In the genomic region with DNA sequence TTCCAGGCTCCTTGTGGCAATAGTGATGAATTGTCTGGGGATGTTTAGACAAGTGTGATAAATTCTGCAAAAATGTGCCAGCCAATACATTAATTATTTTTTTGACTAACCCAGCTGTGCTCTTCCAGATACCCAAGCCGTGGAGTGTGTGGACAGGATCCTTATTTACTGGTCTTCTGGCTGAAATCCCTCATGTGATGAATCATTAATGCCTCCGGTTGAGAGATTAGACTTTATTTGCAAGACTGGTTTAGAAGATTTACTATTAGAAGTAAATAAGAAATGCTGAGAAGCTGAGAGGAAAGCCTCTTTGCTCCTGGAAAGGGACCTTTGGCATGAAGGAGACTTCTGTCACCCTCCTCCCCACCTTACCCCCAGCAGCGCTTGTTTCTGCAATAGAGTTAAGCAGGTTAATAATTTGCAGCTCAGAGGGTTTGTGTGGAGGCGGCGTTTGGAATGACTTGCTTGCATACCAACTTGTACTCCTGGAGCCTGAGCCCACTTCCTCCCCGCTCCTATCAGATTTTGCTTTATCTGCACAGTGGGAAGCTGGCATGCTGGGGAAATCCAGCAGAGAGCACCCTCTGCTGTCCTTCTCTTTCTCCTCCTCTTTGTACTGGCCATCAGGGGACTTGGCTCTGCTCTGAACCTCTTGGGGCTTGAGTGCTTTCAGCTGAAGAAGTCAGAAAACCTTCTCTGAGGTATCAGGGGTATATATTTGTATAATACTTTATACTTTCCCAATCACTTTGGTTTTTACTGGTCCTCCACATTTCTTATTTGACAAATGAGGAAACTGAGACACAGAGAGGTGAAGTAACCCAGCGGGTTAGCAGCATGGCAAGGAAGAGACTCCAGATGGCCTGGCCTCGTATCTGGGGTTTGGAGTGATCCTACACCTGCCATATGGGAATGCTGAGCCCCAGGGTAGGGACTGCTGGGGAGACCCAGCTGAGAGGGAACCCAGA, we compare ENCODE assay signal across 1 cellular context.
A peak's percentile ranks its signal among the peaks of the same experiment; 100 is the strongest.
TF ChIP-seq lines count a peak whose summit lies in the region.

No MANE protein-coding gene starts in this region.

TF ChIP-seq in HepG2, 621 proteins besides CTCF, POLR2A, EP300 and RAD21 (continued from another document and continues in another):
- TF ChIP-seq ARHGAP35 (CRISPR knock-in tag; IDR thresholded peaks at IDR 0.05; ENCODE audit: borderline replicate concordance) (no peak), ZNF572 (CRISPR knock-in tag; IDR thresholded peaks at IDR 0.05) (no peak), FOSL1 (CRISPR knock-in tag; IDR thresholded peaks at IDR 0.05; ENCODE audit: borderline replicate concordance) (no peak), CREM (IDR thresholded peaks at IDR 0.05) (no peak), CREM (CRISPR knock-in tag; IDR thresholded peaks at IDR 0.05) (no peak), POGZ (CRISPR knock-in tag; IDR thresholded peaks at IDR 0.05) (peak; percentile 82), SP2 (CRISPR knock-in tag; IDR thresholded peaks at IDR 0.05) (no peak), ZNF672 (CRISPR knock-in tag; IDR thresholded peaks at IDR 0.05) (no peak), STAT5B (CRISPR knock-in tag; IDR thresholded peaks at IDR 0.05) (no peak), ZNF878 (CRISPR knock-in tag; IDR thresholded peaks at IDR 0.05) (no peak; the same call in 1 of the 2 replicates), ZNF24 (IDR thresholded peaks at IDR 0.05) (no peak), PRMT3 (CRISPR knock-in tag; IDR thresholded peaks at IDR 0.05; ENCODE audit: borderline replicate concordance, low read depth) (no peak), ZNF7 (CRISPR knock-in tag; IDR thresholded peaks at IDR 0.05) (no peak), ZNF180 (CRISPR knock-in tag; IDR thresholded peaks at IDR 0.05; ENCODE audit: borderline replicate concordance, low read depth) (no peak), ZNF3 (CRISPR knock-in tag; IDR thresholded peaks at IDR 0.05) (no peak), ZNF382 (CRISPR knock-in tag; IDR thresholded peaks at IDR 0.05; ENCODE audit: borderline replicate concordance) (no peak), TARDBP (CRISPR knock-in tag; IDR thresholded peaks at IDR 0.05) (peak; percentile 48; the same call in 1 of the 2 replicates), GATAD1 (CRISPR knock-in tag; IDR thresholded peaks at IDR 0.05) (no peak), HIVEP1 (CRISPR knock-in tag; IDR thresholded peaks at IDR 0.05) (no peak), HMGA1 (CRISPR knock-in tag; conservative IDR thresholded peaks at IDR 0.05) (no peak), ZNF792 (CRISPR knock-in tag; IDR thresholded peaks at IDR 0.05) (0 out of 2 replicates have a peak, but pooled peaks have one; percentile 31), MBNL3 (CRISPR knock-in tag; conservative IDR thresholded peaks at IDR 0.05) (no peak), RFX3 (CRISPR knock-in tag; IDR thresholded peaks at IDR 0.05) (no peak), TP53 (CRISPR knock-in tag; conservative IDR thresholded peaks at IDR 0.05) (no peak), MYNN (CRISPR knock-in tag; IDR thresholded peaks at IDR 0.05; ENCODE audit: low read depth) (no peak), ZNF446 (CRISPR knock-in tag; IDR thresholded peaks at IDR 0.05) (no peak), ZNF335 (CRISPR knock-in tag; IDR thresholded peaks at IDR 0.05) (0 out of 2 replicates have a peak, but pooled peaks have one; percentile 47), PITX1 (CRISPR knock-in tag; IDR thresholded peaks at IDR 0.05) (peak; percentile 68; the same call in 1 of the 2 replicates), HES4 (CRISPR knock-in tag; IDR thresholded peaks at IDR 0.05; ENCODE audit: borderline replicate concordance) (no peak), CBX1 (IDR thresholded peaks at IDR 0.05; ENCODE audit: low read depth) (no peak), ZNF136 (CRISPR knock-in tag; IDR thresholded peaks at IDR 0.05; ENCODE audit: low read depth) (peak; percentile 75; the same call in 1 of the 2 replicates), ZNF441 (CRISPR knock-in tag; IDR thresholded peaks at IDR 0.05; ENCODE audit: borderline replicate concordance) (peak; percentile 73; the same call in 1 of the 2 replicates), ZFX (CRISPR knock-in tag; IDR thresholded peaks at IDR 0.05; ENCODE audit: low read depth) (peak; percentile 24; the same call in 1 of the 2 replicates), ELF1 (CRISPR knock-in tag; IDR thresholded peaks at IDR 0.05) (peak; percentile 75), ZNF234 (CRISPR knock-in tag; conservative IDR thresholded peaks at IDR 0.05) (no peak), SIN3A (IDR thresholded peaks at IDR 0.05; ENCODE audit: borderline replicate concordance, low read depth, low read length) (no peak), HMG20A (CRISPR knock-in tag; IDR thresholded peaks at IDR 0.05; ENCODE audit: borderline replicate concordance) (peak; percentile 56; the same call in 1 of the 2 replicates), ZMAT3 (CRISPR knock-in tag; conservative IDR thresholded peaks at IDR 0.05) (0 out of 2 replicates have a peak, but pooled peaks have one; percentile 35), ZNF292 (CRISPR knock-in tag; IDR thresholded peaks at IDR 0.05; ENCODE audit: borderline replicate concordance, low read depth) (peak; percentile 45; the same call in 1 of the 2 replicates), ZFAT (CRISPR knock-in tag; conservative IDR thresholded peaks at IDR 0.05) (no peak), ATAD3A (CRISPR knock-in tag; IDR thresholded peaks at IDR 0.05) (no peak), KDM5A (IDR thresholded peaks at IDR 0.05; ENCODE audit: borderline replicate concordance, low read length) (no peak), ZSCAN31 (CRISPR knock-in tag; IDR thresholded peaks at IDR 0.05; ENCODE audit: low read depth) (no peak), ZNF546 (CRISPR knock-in tag; conservative IDR thresholded peaks at IDR 0.05) (no peak), ONECUT2 (CRISPR knock-in tag; IDR thresholded peaks at IDR 0.05) (no peak), BRD4 (CRISPR knock-in tag; IDR thresholded peaks at IDR 0.05) (no peak), YY1 (IDR thresholded peaks at IDR 0.05; ENCODE audit: insufficient read depth, insufficient replicate concordance, low read depth, low read length) (no peak), SRSF1 (optimal IDR thresholded peaks at IDR 0.05; ENCODE audit: low read depth, low read length) (no peak)
- TF ChIP-seq, protein P1, sequence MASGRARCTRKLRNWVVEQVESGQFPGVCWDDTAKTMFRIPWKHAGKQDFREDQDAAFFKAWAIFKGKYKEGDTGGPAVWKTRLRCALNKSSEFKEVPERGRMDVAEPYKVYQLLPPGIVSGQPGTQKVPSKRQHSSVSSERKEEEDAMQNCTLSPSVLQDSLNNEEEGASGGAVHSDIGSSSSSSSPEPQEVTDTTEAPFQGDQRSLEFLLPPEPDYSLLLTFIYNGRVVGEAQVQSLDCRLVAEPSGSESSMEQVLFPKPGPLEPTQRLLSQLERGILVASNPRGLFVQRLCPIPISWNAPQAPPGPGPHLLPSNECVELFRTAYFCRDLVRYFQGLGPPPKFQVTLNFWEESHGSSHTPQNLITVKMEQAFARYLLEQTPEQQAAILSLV (CRISPR knock-in tag; IDR thresholded peaks at IDR 0.05; ENCODE audit: borderline replicate concordance): peak; percentile 39; the same call in 1 of the 2 replicates
- TF ChIP-seq, protein P2, sequence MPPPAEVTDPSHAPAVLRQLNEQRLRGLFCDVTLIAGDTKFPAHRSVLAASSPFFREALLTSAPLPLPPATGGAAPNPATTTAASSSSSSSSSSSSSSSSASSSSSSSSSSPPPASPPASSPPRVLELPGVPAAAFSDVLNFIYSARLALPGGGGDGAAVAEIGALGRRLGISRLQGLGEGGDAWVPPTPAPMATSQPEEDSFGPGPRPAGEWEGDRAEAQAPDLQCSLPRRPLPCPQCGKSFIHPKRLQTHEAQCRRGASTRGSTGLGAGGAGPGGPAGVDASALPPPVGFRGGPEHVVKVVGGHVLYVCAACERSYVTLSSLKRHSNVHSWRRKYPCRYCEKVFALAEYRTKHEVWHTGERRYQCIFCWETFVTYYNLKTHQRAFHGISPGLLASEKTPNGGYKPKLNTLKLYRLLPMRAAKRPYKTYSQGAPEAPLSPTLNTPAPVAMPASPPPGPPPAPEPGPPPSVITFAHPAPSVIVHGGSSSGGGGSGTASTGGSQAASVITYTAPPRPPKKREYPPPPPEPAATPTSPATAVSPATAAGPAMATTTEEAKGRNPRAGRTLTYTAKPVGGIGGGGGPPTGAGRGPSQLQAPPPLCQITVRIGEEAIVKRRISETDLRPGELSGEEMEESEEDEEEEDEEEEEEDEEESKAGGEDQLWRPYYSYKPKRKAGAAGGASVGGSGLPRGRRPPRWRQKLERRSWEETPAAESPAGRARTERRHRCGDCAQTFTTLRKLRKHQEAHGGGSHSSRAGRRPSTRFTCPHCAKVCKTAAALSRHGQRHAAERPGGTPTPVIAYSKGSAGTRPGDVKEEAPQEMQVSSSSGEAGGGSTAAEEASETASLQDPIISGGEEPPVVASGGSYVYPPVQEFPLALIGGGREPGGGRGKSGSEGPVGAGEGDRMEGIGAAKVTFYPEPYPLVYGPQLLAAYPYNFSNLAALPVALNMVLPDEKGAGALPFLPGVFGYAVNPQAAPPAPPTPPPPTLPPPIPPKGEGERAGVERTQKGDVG (CRISPR knock-in tag; IDR thresholded peaks at IDR 0.05; ENCODE audit: borderline replicate concordance): no peak
- TF ChIP-seq, protein P3, sequence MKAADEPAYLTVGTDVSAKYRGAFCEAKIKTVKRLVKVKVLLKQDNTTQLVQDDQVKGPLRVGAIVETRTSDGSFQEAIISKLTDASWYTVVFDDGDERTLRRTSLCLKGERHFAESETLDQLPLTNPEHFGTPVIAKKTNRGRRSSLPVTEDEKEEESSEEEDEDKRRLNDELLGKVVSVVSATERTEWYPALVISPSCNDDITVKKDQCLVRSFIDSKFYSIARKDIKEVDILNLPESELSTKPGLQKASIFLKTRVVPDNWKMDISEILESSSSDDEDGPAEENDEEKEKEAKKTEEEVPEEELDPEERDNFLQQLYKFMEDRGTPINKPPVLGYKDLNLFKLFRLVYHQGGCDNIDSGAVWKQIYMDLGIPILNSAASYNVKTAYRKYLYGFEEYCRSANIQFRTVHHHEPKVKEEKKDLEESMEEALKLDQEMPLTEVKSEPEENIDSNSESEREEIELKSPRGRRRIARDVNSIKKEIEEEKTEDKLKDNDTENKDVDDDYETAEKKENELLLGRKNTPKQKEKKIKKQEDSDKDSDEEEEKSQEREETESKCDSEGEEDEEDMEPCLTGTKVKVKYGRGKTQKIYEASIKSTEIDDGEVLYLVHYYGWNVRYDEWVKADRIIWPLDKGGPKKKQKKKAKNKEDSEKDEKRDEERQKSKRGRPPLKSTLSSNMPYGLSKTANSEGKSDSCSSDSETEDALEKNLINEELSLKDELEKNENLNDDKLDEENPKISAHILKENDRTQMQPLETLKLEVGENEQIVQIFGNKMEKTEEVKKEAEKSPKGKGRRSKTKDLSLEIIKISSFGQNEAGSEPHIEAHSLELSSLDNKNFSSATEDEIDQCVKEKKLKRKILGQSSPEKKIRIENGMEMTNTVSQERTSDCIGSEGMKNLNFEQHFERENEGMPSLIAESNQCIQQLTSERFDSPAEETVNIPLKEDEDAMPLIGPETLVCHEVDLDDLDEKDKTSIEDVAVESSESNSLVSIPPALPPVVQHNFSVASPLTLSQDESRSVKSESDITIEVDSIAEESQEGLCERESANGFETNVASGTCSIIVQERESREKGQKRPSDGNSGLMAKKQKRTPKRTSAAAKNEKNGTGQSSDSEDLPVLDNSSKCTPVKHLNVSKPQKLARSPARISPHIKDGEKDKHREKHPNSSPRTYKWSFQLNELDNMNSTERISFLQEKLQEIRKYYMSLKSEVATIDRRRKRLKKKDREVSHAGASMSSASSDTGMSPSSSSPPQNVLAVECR (CRISPR knock-in tag; IDR thresholded peaks at IDR 0.05; ENCODE audit: borderline replicate concordance): peak; percentile 39; the same call in 1 of the 2 replicates
- TF ChIP-seq, protein P4, sequence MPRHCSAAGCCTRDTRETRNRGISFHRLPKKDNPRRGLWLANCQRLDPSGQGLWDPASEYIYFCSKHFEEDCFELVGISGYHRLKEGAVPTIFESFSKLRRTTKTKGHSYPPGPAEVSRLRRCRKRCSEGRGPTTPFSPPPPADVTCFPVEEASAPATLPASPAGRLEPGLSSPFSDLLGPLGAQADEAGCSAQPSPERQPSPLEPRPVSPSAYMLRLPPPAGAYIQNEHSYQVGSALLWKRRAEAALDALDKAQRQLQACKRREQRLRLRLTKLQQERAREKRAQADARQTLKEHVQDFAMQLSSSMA (CRISPR knock-in tag; IDR thresholded peaks at IDR 0.05): 0 out of 2 replicates have a peak, but pooled peaks have one; percentile 39
- TF ChIP-seq, protein P5, sequence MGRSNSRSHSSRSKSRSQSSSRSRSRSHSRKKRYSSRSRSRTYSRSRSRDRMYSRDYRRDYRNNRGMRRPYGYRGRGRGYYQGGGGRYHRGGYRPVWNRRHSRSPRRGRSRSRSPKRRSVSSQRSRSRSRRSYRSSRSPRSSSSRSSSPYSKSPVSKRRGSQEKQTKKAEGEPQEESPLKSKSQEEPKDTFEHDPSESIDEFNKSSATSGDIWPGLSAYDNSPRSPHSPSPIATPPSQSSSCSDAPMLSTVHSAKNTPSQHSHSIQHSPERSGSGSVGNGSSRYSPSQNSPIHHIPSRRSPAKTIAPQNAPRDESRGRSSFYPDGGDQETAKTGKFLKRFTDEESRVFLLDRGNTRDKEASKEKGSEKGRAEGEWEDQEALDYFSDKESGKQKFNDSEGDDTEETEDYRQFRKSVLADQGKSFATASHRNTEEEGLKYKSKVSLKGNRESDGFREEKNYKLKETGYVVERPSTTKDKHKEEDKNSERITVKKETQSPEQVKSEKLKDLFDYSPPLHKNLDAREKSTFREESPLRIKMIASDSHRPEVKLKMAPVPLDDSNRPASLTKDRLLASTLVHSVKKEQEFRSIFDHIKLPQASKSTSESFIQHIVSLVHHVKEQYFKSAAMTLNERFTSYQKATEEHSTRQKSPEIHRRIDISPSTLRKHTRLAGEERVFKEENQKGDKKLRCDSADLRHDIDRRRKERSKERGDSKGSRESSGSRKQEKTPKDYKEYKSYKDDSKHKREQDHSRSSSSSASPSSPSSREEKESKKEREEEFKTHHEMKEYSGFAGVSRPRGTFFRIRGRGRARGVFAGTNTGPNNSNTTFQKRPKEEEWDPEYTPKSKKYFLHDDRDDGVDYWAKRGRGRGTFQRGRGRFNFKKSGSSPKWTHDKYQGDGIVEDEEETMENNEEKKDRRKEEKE (IDR thresholded peaks at IDR 0.05): no peak
- TF ChIP-seq, protein P6, sequence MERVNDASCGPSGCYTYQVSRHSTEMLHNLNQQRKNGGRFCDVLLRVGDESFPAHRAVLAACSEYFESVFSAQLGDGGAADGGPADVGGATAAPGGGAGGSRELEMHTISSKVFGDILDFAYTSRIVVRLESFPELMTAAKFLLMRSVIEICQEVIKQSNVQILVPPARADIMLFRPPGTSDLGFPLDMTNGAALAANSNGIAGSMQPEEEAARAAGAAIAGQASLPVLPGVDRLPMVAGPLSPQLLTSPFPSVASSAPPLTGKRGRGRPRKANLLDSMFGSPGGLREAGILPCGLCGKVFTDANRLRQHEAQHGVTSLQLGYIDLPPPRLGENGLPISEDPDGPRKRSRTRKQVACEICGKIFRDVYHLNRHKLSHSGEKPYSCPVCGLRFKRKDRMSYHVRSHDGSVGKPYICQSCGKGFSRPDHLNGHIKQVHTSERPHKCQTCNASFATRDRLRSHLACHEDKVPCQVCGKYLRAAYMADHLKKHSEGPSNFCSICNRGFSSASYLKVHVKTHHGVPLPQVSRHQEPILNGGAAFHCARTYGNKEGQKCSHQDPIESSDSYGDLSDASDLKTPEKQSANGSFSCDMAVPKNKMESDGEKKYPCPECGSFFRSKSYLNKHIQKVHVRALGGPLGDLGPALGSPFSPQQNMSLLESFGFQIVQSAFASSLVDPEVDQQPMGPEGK (CRISPR knock-in tag; IDR thresholded peaks at IDR 0.05): peak; percentile 83
- TF ChIP-seq, protein P7, sequence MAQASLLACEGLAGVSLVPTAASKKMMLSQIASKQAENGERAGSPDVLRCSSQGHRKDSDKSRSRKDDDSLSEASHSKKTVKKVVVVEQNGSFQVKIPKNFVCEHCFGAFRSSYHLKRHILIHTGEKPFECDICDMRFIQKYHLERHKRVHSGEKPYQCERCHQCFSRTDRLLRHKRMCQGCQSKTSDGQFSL (CRISPR knock-in tag; IDR thresholded peaks at IDR 0.05): no peak
